In the genomic region with DNA sequence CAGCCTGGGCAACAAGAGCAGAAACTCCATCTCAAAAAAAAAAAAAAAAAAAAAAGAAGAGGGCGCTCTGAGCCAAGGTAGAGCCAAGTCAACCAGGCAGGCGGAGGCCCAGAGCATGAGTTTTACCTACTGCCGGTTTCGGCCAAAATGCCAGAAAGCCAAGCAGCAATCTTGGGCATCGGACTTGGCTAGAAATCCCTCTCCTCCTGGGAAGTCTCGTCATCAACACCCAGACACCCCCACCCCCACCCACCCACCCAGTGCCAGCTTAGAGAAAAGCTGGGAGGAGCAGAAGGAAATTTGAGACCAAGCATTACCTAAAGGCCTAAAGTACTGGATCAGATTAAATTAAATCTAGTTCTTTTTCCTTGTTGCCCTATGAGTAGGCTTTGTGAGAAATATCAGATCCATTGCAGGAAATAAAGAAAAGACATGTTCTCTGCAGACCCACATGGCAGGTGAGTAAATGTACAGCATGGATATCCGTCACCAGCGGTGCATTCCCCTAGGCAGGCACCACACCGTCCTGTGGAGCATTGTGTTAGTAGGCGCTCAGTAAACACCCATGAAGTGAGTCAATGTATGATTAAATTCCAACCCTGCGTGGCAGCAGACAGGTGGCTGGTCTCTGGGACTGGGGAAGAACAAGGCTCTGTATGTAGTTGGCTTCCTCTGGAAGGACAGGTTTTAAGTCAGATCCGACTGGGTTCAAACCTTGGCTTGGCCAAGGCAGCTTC, we compare ENCODE assay signal across 1 cellular context.
TF ChIP-seq lines count a peak whose summit lies in the region.

No MANE protein-coding gene starts in this region.

TF ChIP-seq in HepG2, 621 proteins besides CTCF, POLR2A, EP300 and RAD21 (continued from another document and continues in another):
- TF ChIP-seq GABPA (IDR thresholded peaks at IDR 0.05; ENCODE audit: low read depth, low read length): no peak
- TF ChIP-seq GABPA (CRISPR knock-in tag; IDR thresholded peaks at IDR 0.05; ENCODE audit: low read depth): 0 out of 2 replicates have a peak, but pooled peaks have one; percentile 21
- TF ChIP-seq, protein P1, sequence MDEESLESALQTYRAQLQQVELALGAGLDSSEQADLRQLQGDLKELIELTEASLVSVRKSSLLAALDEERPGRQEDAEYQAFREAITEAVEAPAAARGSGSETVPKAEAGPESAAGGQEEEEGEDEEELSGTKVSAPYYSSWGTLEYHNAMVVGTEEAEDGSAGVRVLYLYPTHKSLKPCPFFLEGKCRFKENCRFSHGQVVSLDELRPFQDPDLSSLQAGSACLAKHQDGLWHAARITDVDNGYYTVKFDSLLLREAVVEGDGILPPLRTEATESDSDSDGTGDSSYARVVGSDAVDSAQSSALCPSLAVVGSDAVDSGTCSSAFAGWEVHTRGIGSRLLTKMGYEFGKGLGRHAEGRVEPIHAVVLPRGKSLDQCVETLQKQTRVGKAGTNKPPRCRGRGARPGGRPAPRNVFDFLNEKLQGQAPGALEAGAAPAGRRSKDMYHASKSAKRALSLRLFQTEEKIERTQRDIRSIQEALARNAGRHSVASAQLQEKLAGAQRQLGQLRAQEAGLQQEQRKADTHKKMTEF (CRISPR knock-in tag; IDR thresholded peaks at IDR 0.05): no peak
- no peak for TF ChIP-seq ZNF446 (CRISPR knock-in tag; IDR thresholded peaks at IDR 0.05)
- TF ChIP-seq ZNF782 (CRISPR knock-in tag; IDR thresholded peaks at IDR 0.05; ENCODE audit: borderline replicate concordance): no peak
- TF ChIP-seq, protein P2, sequence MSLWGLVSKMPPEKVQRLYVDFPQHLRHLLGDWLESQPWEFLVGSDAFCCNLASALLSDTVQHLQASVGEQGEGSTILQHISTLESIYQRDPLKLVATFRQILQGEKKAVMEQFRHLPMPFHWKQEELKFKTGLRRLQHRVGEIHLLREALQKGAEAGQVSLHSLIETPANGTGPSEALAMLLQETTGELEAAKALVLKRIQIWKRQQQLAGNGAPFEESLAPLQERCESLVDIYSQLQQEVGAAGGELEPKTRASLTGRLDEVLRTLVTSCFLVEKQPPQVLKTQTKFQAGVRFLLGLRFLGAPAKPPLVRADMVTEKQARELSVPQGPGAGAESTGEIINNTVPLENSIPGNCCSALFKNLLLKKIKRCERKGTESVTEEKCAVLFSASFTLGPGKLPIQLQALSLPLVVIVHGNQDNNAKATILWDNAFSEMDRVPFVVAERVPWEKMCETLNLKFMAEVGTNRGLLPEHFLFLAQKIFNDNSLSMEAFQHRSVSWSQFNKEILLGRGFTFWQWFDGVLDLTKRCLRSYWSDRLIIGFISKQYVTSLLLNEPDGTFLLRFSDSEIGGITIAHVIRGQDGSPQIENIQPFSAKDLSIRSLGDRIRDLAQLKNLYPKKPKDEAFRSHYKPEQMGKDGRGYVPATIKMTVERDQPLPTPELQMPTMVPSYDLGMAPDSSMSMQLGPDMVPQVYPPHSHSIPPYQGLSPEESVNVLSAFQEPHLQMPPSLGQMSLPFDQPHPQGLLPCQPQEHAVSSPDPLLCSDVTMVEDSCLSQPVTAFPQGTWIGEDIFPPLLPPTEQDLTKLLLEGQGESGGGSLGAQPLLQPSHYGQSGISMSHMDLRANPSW (CRISPR knock-in tag; IDR thresholded peaks at IDR 0.05; ENCODE audit: borderline replicate concordance): no peak
- TF ChIP-seq, protein P3, sequence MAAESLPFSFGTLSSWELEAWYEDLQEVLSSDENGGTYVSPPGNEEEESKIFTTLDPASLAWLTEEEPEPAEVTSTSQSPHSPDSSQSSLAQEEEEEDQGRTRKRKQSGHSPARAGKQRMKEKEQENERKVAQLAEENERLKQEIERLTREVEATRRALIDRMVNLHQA (CRISPR knock-in tag; IDR thresholded peaks at IDR 0.05): no peak
- no peak for TF ChIP-seq HOXA9 (CRISPR knock-in tag; IDR thresholded peaks at IDR 0.05; ENCODE audit: borderline replicate concordance)
- no peak for TF ChIP-seq ZNF335 (CRISPR knock-in tag; IDR thresholded peaks at IDR 0.05)
- TF ChIP-seq ZNF572 (CRISPR knock-in tag; IDR thresholded peaks at IDR 0.05): no peak
- TF ChIP-seq POLR2AphosphoS2 (IDR thresholded peaks at IDR 0.05; ENCODE audit: low read depth, low read length): no peak
- no peak for TF ChIP-seq ZNF629 (CRISPR knock-in tag; conservative IDR thresholded peaks at IDR 0.05)
- TF ChIP-seq CHD4 (IDR thresholded peaks at IDR 0.05; ENCODE audit: borderline replicate concordance, low read length): no peak
- no peak for TF ChIP-seq ZBTB8A (CRISPR knock-in tag; IDR thresholded peaks at IDR 0.05; ENCODE audit: borderline replicate concordance, low read depth)
- no peak for TF ChIP-seq NKX3-1 (CRISPR knock-in tag; IDR thresholded peaks at IDR 0.05)
- no peak for TF ChIP-seq ZBTB7A (CRISPR knock-in tag; IDR thresholded peaks at IDR 0.05)
- no peak for TF ChIP-seq TEAD2 (CRISPR knock-in tag; IDR thresholded peaks at IDR 0.05)
- TF ChIP-seq RBAK (CRISPR knock-in tag; IDR thresholded peaks at IDR 0.05): no peak
- TF ChIP-seq MTF2 (CRISPR knock-in tag; IDR thresholded peaks at IDR 0.05; ENCODE audit: borderline replicate concordance): no peak
- TF ChIP-seq NCOA1 (CRISPR knock-in tag; IDR thresholded peaks at IDR 0.05): no peak
- no peak for TF ChIP-seq ZIK1 (CRISPR knock-in tag; IDR thresholded peaks at IDR 0.05; ENCODE audit: borderline replicate concordance, low read depth)
- no peak for TF ChIP-seq FLYWCH1 (CRISPR knock-in tag; IDR thresholded peaks at IDR 0.05)
- no peak for TF ChIP-seq RBFOX2 (IDR thresholded peaks at IDR 0.05; ENCODE audit: low read depth, low read length)
- no peak for TF ChIP-seq ZNF589 (CRISPR knock-in tag; conservative IDR thresholded peaks at IDR 0.05)
- TF ChIP-seq ZNF850 (CRISPR knock-in tag; conservative IDR thresholded peaks at IDR 0.05): no peak
- TF ChIP-seq, protein P4, sequence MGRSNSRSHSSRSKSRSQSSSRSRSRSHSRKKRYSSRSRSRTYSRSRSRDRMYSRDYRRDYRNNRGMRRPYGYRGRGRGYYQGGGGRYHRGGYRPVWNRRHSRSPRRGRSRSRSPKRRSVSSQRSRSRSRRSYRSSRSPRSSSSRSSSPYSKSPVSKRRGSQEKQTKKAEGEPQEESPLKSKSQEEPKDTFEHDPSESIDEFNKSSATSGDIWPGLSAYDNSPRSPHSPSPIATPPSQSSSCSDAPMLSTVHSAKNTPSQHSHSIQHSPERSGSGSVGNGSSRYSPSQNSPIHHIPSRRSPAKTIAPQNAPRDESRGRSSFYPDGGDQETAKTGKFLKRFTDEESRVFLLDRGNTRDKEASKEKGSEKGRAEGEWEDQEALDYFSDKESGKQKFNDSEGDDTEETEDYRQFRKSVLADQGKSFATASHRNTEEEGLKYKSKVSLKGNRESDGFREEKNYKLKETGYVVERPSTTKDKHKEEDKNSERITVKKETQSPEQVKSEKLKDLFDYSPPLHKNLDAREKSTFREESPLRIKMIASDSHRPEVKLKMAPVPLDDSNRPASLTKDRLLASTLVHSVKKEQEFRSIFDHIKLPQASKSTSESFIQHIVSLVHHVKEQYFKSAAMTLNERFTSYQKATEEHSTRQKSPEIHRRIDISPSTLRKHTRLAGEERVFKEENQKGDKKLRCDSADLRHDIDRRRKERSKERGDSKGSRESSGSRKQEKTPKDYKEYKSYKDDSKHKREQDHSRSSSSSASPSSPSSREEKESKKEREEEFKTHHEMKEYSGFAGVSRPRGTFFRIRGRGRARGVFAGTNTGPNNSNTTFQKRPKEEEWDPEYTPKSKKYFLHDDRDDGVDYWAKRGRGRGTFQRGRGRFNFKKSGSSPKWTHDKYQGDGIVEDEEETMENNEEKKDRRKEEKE (IDR thresholded peaks at IDR 0.05): no peak
- no peak for TF ChIP-seq ZNF460 (CRISPR knock-in tag; IDR thresholded peaks at IDR 0.05; ENCODE audit: borderline replicate concordance)
- TF ChIP-seq CENPX (CRISPR knock-in tag; IDR thresholded peaks at IDR 0.05): no peak
- no peak for TF ChIP-seq MEIS1 (CRISPR knock-in tag; IDR thresholded peaks at IDR 0.05; ENCODE audit: borderline replicate concordance)
- TF ChIP-seq CCAR2 (optimal IDR thresholded peaks at IDR 0.05; ENCODE audit: low read depth, low read length): no peak
- TF ChIP-seq, protein P5, sequence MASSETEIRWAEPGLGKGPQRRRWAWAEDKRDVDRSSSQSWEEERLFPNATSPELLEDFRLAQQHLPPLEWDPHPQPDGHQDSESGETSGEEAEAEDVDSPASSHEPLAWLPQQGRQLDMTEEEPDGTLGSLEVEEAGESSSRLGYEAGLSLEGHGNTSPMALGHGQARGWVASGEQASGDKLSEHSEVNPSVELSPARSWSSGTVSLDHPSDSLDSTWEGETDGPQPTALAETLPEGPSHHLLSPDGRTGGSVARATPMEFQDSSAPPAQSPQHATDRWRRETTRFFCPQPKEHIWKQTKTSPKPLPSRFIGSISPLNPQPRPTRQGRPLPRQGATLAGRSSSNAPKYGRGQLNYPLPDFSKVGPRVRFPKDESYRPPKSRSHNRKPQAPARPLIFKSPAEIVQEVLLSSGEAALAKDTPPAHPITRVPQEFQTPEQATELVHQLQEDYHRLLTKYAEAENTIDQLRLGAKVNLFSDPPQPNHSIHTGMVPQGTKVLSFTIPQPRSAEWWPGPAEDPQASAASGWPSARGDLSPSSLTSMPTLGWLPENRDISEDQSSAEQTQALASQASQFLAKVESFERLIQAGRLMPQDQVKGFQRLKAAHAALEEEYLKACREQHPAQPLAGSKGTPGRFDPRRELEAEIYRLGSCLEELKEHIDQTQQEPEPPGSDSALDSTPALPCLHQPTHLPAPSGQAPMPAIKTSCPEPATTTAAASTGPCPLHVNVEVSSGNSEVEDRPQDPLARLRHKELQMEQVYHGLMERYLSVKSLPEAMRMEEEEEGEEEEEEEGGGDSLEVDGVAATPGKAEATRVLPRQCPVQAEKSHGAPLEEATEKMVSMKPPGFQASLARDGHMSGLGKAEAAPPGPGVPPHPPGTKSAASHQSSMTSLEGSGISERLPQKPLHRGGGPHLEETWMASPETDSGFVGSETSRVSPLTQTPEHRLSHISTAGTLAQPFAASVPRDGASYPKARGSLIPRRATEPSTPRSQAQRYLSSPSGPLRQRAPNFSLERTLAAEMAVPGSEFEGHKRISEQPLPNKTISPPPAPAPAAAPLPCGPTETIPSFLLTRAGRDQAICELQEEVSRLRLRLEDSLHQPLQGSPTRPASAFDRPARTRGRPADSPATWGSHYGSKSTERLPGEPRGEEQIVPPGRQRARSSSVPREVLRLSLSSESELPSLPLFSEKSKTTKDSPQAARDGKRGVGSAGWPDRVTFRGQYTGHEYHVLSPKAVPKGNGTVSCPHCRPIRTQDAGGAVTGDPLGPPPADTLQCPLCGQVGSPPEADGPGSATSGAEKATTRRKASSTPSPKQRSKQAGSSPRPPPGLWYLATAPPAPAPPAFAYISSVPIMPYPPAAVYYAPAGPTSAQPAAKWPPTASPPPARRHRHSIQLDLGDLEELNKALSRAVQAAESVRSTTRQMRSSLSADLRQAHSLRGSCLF (CRISPR knock-in tag; IDR thresholded peaks at IDR 0.05; ENCODE audit: borderline replicate concordance): no peak
- no peak for TF ChIP-seq SMARCE1 (IDR thresholded peaks at IDR 0.05; ENCODE audit: borderline replicate concordance)
- TF ChIP-seq PHB2 (IDR thresholded peaks at IDR 0.05; ENCODE audit: partially characterized antibody): no peak
- TF ChIP-seq, protein P6, sequence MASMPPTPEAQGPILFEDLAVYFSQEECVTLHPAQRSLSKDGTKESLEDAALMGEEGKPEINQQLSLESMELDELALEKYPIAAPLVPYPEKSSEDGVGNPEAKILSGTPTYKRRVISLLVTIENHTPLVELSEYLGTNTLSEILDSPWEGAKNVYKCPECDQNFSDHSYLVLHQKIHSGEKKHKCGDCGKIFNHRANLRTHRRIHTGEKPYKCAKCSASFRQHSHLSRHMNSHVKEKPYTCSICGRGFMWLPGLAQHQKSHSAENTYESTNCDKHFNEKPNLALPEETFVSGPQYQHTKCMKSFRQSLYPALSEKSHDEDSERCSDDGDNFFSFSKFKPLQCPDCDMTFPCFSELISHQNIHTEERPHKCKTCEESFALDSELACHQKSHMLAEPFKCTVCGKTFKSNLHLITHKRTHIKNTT (CRISPR knock-in tag; IDR thresholded peaks at IDR 0.05): no peak
- TF ChIP-seq ZNF30 (CRISPR knock-in tag; IDR thresholded peaks at IDR 0.05): no peak
- TF ChIP-seq SNAPC2 (CRISPR knock-in tag; IDR thresholded peaks at IDR 0.05): no peak
- TF ChIP-seq, protein P7, sequence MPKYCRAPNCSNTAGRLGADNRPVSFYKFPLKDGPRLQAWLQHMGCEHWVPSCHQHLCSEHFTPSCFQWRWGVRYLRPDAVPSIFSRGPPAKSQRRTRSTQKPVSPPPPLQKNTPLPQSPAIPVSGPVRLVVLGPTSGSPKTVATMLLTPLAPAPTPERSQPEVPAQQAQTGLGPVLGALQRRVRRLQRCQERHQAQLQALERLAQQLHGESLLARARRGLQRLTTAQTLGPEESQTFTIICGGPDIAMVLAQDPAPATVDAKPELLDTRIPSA (CRISPR knock-in tag; IDR thresholded peaks at IDR 0.05; ENCODE audit: borderline replicate concordance): no peak
- TF ChIP-seq MXI1 (IDR thresholded peaks at IDR 0.05; ENCODE audit: borderline replicate concordance, low read depth, low read length): peak; percentile 58; the same call in 1 of the 3 replicates
- no peak for TF ChIP-seq KLF9 (CRISPR knock-in tag; IDR thresholded peaks at IDR 0.05; ENCODE audit: low read depth)
- no peak for TF ChIP-seq HHEX (CRISPR knock-in tag; IDR thresholded peaks at IDR 0.05)
- TF ChIP-seq FIP1L1 (IDR thresholded peaks at IDR 0.05; ENCODE audit: borderline replicate concordance, insufficient read depth, low read depth, low read length): no peak
- no peak for TF ChIP-seq EZH2 (conservative IDR thresholded peaks at IDR 0.05; ENCODE audit: low read depth, low read length)
